ENCODE assay signal across 25 cellular contexts in the genomic region with DNA sequence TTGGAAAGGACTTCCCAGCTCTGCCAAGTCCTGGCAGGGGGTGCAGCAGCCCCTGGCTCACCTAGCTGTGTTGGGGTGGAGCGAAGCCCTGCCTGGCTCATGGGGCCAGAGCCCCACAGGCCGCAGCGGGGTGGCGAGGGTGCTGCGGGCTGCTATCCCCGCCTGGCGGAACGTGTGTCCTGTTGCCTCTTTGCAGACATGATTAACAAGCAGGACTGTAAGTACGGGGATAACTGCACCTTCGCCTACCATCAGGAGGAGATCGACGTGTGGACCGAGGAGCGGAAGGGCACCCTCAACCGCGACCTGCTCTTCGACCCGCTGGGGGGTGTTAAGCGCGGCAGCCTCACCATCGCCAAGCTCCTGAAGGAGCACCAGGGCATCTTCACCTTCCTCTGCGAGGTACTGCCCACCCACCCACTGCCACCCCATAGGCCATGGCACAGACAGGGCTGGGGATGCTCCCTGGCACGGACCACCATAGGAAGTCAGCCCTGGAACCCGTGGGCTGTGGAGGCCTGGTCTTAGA. TPM values are rescaled to one million over a fixed set of nuclear protein-coding genes. Genes with fewer than 3 reads are reported as not detected.
DNase-seq lines count a peak whose midpoint lies in the region; ATAC-seq, FAIRE-seq and TF ChIP-seq lines count a peak whose summit lies in the region.
"Had no signal": no experiment of that assay in that cellular context is flagged by ENCODE, and none has a peak within 500 bp of the region (broad histone marks: within the 10 kb centered on the region; RNA-seq: fewer than 3 reads in every experiment).

No MANE protein-coding gene starts in this region.

- no peak overlapping the region for H3K4me3 Mint-ChIP-seq in natural killer cell treated with Interleukin-12 subunit alpha and Interleukin-12 subunit beta and Interleukin-15 and Interleukin-18, amount 100 ng/mL, for 72 hours
- no peak overlapping the region for H3K4me3 Mint-ChIP-seq in natural killer cell
- H3K4me3 Mint-ChIP-seq: CD14-positive monocyte; CD8-positive, alpha-beta T cell had no signal

- TF ChIP-seq RAD21 in K562 (CRISPR knock-in tag; conservative IDR thresholded peaks at IDR 0.05 in 1 of 2, IDR thresholded peaks at IDR 0.05 in 1 of 2) = no peak

- ATAC-seq in natural killer cell treated with Interleukin-12 subunit alpha and Interleukin-12 subunit beta and Interleukin-15 and Interleukin-18, amount 100 ng/mL, for 72 hours = no peak
- ATAC-seq in natural killer cell (no peak), K562 (no peak), GM19023 (IDR thresholded peaks at IDR 0.05; ENCODE audit: unreplicated experiment) (no peak)
- ATAC-seq: CD8-positive, alpha-beta T cell; GM12878 had no signal

- H3K79me2 ChIP-seq in K562 (ENCODE audit: control insufficient read depth, insufficient read depth, low read length) = no peaks in the 10 kb centered on the region; the same call in 2 of the 3 replicates
- no peaks in the 10 kb centered on the region for H3K79me2 ChIP-seq in osteoblast (ENCODE audit: insufficient read depth, low read length)

- H3K36me3 Mint-ChIP-seq in natural killer cell treated with Interleukin-12 subunit alpha and Interleukin-12 subunit beta and Interleukin-15 and Interleukin-18, amount 100 ng/mL, for 72 hours = peaks cover 10% of the 10 kb centered on the region
- H3K36me3 Mint-ChIP-seq in natural killer cell = no peaks in the 10 kb centered on the region

- H3K4me3 ChIP-seq in K562 = no peak overlapping the region
- H3K4me3 ChIP-seq in osteoblast (ENCODE audit: insufficient read depth, low read length) = no peak overlapping the region
- H3K4me3 ChIP-seq: BLaER1, GM12878 had no signal

- DNase-seq in natural killer cell treated with Interleukin-12 subunit alpha and Interleukin-12 subunit beta and Interleukin-15 and Interleukin-18, amount 100 ng/mL, for 72 hours (ENCODE audit: low spot score) = peak; percentile 59
- DNase-seq in natural killer cell = no peak
- DNase-seq in K562 (ENCODE audit: extremely low read depth in 1 of 4, low spot score in 3 of 4) = no peak
- DNase-seq in osteoblast (ENCODE audit: insufficient read length, low spot score, missing footprints) = peak; percentile 63
- no peak for DNase-seq in activated naive CD4-positive, alpha-beta T cell (lab: John Stamatoyannopoulos, UW)
- DNase-seq: 8988T; ACHN; BE2C; C1 segment of cervical spinal cord; Caco-2; Calu3; CD4-positive, CD25-positive, alpha-beta regulatory T cell; CD8-positive, alpha-beta T cell; DND-41; EL; GDM1 had no signal

- no peaks in the 10 kb centered on the region for H4K20me1 ChIP-seq in K562 (replicated peaks; ENCODE audit: control insufficient read depth, insufficient read depth, low read length)
- H4K20me1 ChIP-seq in osteoblast (ENCODE audit: insufficient read depth, low read length) = peaks cover 9% of the 10 kb centered on the region

- no TSS peak for BruUV-seq in K562 (replicated peaks; lab: Mats Ljungman, UMichigan)

- H3K9me3 ChIP-seq in K562 (replicated peaks; ENCODE audit: control insufficient read depth, insufficient read depth, low read depth, low read length) (no peaks in the 10 kb centered on the region), osteoblast (ENCODE audit: low read depth, low read length) (no peaks in the 10 kb centered on the region)
- H3K9me3 ChIP-seq: BE2C, BLaER1, Caco-2 had no signal

- H3K4me2 ChIP-seq in K562 (ENCODE audit: insufficient read depth, low read length) (no peak overlapping the region), osteoblast (ENCODE audit: insufficient read depth, low read length) (no peak overlapping the region)
- H3K4me2 ChIP-seq: BLaER1 had no signal

- H3K27ac ChIP-seq in K562 (ENCODE audit: extremely low read depth, low read depth, low read length) (no peak overlapping the region), osteoblast (ENCODE audit: low read depth, low read length) (no peak overlapping the region)
- H3K27ac ChIP-seq: BLaER1 had no signal

- 100% methylated on average over 6 of the region's 24 CpGs for WGBS in K562 (ENCODE audit: insufficient coverage, low coverage, missing lambda C conversion rate)

- no peak for TF ChIP-seq POLR2A in K562 (conservative IDR thresholded peaks at IDR 0.05)

- no peak for FAIRE-seq in K562 (lab: Jason Lieb, UNC)
- FAIRE-seq: A204.1, D721Med, GM12878, GM12892, GM18507, GM19239 had no signal

- no peaks in the 10 kb centered on the region for H3K27me3 ChIP-seq in K562 (ENCODE audit: control insufficient read depth in 2 of 2, insufficient read depth in 2 of 2, low read length in 2 of 2)
- H3K27me3 ChIP-seq in osteoblast (ENCODE audit: insufficient read depth, low read length) = no peaks in the 10 kb centered on the region
- H3K27me3 ChIP-seq: BE2C, BLaER1 had no signal

- H3K36me3 ChIP-seq in K562 (ENCODE audit: control insufficient read depth, insufficient read depth, low read length) (peaks cover 83% of the 10 kb centered on the region; the same call in 2 of the 3 replicates), osteoblast (ENCODE audit: insufficient read depth, low read length) (peaks cover 59% of the 10 kb centered on the region)

- H2AFZ ChIP-seq in K562 (ENCODE audit: low read depth, low read length) = no peak overlapping the region
- H2AFZ ChIP-seq in osteoblast (ENCODE audit: low read length) = no peak overlapping the region

- TF ChIP-seq CTCF in natural killer cell (IDR thresholded peaks at IDR 0.05) (no peak), K562 (IDR thresholded peaks at IDR 0.05 in 2 of 3, conservative IDR thresholded peaks at IDR 0.05 in 1 of 3; ENCODE audit: insufficient read depth in 2 of 3, low read depth in 1 of 3, low read length in 3 of 3) (no peak), osteoblast (IDR thresholded peaks at IDR 0.05; ENCODE audit: extremely low read depth, low read depth, low read length) (no peak)

- CTCF ChIA-PET in K562 (lab: Yijun Ruan, JAX; ENCODE audit: low intra/inter-chr PET ratio) = no interaction called here

- no peaks in the 10 kb centered on the region for H3K27me3 Mint-ChIP-seq in natural killer cell treated with Interleukin-12 subunit alpha and Interleukin-12 subunit beta and Interleukin-15 and Interleukin-18, amount 100 ng/mL, for 72 hours
- H3K27me3 Mint-ChIP-seq in natural killer cell (ENCODE audit: low read depth in 2 of 2) = no peaks in the 10 kb centered on the region
- H3K27me3 Mint-ChIP-seq: CD4-positive, CD25-positive, alpha-beta regulatory T cell had no signal

- in situ Hi-C loops in K562 (cut with MboI) = no loop called here

- no peaks in the 10 kb centered on the region for H3K9me3 Mint-ChIP-seq in natural killer cell treated with Interleukin-12 subunit alpha and Interleukin-12 subunit beta and Interleukin-15 and Interleukin-18, amount 100 ng/mL, for 72 hours
- H3K9me3 Mint-ChIP-seq in natural killer cell = no peaks in the 10 kb centered on the region
- H3K9me3 Mint-ChIP-seq: CD4-positive, CD25-positive, alpha-beta regulatory T cell; CD8-positive, alpha-beta T cell had no signal

- H3K27ac Mint-ChIP-seq in natural killer cell treated with Interleukin-12 subunit alpha and Interleukin-12 subunit beta and Interleukin-15 and Interleukin-18, amount 100 ng/mL, for 72 hours = no peak overlapping the region
- no peak overlapping the region for H3K27ac Mint-ChIP-seq in natural killer cell
- H3K27ac Mint-ChIP-seq: CD4-positive, CD25-positive, alpha-beta regulatory T cell; CD8-positive, alpha-beta T cell had no signal

- no peaks in the 10 kb centered on the region for H3K9me1 ChIP-seq in K562 (ENCODE audit: control insufficient read depth, insufficient read depth, low read length)

- H3K4me1 Mint-ChIP-seq in natural killer cell treated with Interleukin-12 subunit alpha and Interleukin-12 subunit beta and Interleukin-15 and Interleukin-18, amount 100 ng/mL, for 72 hours (ENCODE audit: low read depth in 2 of 2) = peaks cover 0 to 9% of the 10 kb centered on the region in 2 donors
- H3K4me1 Mint-ChIP-seq in natural killer cell = no peaks in the 10 kb centered on the region
- H3K4me1 Mint-ChIP-seq: CD14-positive monocyte had no signal

- POLR2A ChIA-PET in K562 (lab: Yijun Ruan, JAX) = interaction anchor here (0.7 to 1.1 kb wide), 2 partner anchors 8 to 10 kb away, joined by 3 to 6 read pairs; no protein-coding TSS in a partner anchor

- TF ChIP-seq EP300 in K562 (IDR thresholded peaks at IDR 0.05; ENCODE audit: low read length) = no peak

- intact Hi-C loops in natural killer cell (cut with micrococcal nuclease) (no loop called here), K562 (cut with micrococcal nuclease) (no loop called here)

- H3K9ac ChIP-seq in K562 (ENCODE audit: insufficient read depth in 1 of 2, low read depth in 2 of 2, low read length in 2 of 2) = no peak overlapping the region; a peak in 1 of 4 replicates
- H3K9ac ChIP-seq: BLaER1 had no signal

- peaks cover 10 to 12% of the 10 kb centered on the region in 2 experiments; a peak in 4 of 5 replicates for H3K4me1 ChIP-seq in K562 (replicated peaks in 1 of 2; ENCODE audit: control insufficient read depth in 2 of 2, insufficient read depth in 2 of 2, low read length in 2 of 2)
- peaks cover 7% of the 10 kb centered on the region for H3K4me1 ChIP-seq in osteoblast (ENCODE audit: insufficient read depth, low read length)
- H3K4me1 ChIP-seq: BE2C, BLaER1 had no signal

RNA-seq across cellular contexts. Expression of gene TEF, which starts 35.9 kb away (rescaled TPM):
- 1 to 10 TPM; 3.8 to 4.3 TPM for total RNA-seq in natural killer cell treated with Interleukin-12 subunit alpha and Interleukin-12 subunit beta and Interleukin-15 and Interleukin-18, amount 100 ng/mL, for 72 hours
- 1 to 10 TPM; 2.7 to 5.5 (median 3.0) TPM for total RNA-seq in natural killer cell
- 1.4 and 6.6 TPM in 2 replicates for total RNA-seq in K562 (2011; cell fraction: chromatin; rRNA removed; ENCODE audit: low replicate concordance)
- total RNA-seq in K562 (2011; cell fraction: nucleolus; rRNA removed) = 2.4 and 2.8 TPM in 2 replicates
- 1.9 and 3.0 TPM in 2 replicates for total RNA-seq in K562 (2011; cell fraction: nucleoplasm; rRNA removed)
- total RNA-seq in K562 (2014; rRNA removed) = 1.2 and 2.0 TPM in 2 replicates
- 0.69 and 0.96 TPM in 2 replicates for total RNA-seq in K562 (2014; rRNA removed; fragmentation: Illumina TruSeq; extraction: Trizol)
- 0.68 and 0.76 TPM in 2 replicates for total RNA-seq in K562 (2015; rRNA removed; fragmentation: Illumina TruSeq; extraction: Trizol)
- 1.6 and 2.8 TPM in 2 replicates for total RNA-seq in K562 (2021)
- 3.1 and 3.2 TPM in 2 replicates for polyA plus RNA-seq in K562 (2011; rRNA removed)
- polyA plus RNA-seq in K562 (2011; cell fraction: cytosol; rRNA removed) = 1.4 and 4.5 TPM in 2 replicates
- polyA plus RNA-seq in K562 (2011; cell fraction: nucleus; rRNA removed) = 4.0 and 5.7 TPM in 2 replicates
- polyA plus RNA-seq in K562 (2012) = 0.30 and 0.72 TPM in 2 replicates
- polyA plus RNA-seq in K562 (2014; fragmentation: Illumina TruSeq; extraction: Trizol) = 1.8 and 2.1 TPM in 2 replicates
- under 1 TPM; 0.04 to 0.06 TPM for polyA plus RNA-seq in K562 (2014; fragmentation: Nextera tagmentation; extraction: Ambion mirVana)
- polyA plus RNA-seq in K562 (2014; rRNA removed) = 0.90 and 1.4 TPM in 2 replicates
- polyA minus RNA-seq in K562 (2011; rRNA and poly(A)+ RNA removed) = 2.7 and 4.1 TPM in 2 replicates
- 0.67 and 1.4 TPM in 2 replicates for polyA minus RNA-seq in K562 (2011; cell fraction: cytosol; rRNA and poly(A)+ RNA removed)
- 0.67 and 1.2 TPM in 2 replicates for polyA minus RNA-seq in K562 (2011; cell fraction: nucleus; rRNA and poly(A)+ RNA removed)
- 17.4 and 18.3 TPM in 2 replicates for total RNA-seq in osteoblast

RNA-seq across cellular contexts. Expression of gene ZC3H7B, which starts 44.5 kb away (rescaled TPM):
- 10 to 100 TPM; 51.2 to 68.9 TPM for total RNA-seq in natural killer cell treated with Interleukin-12 subunit alpha and Interleukin-12 subunit beta and Interleukin-15 and Interleukin-18, amount 100 ng/mL, for 72 hours
- total RNA-seq in natural killer cell = 10 to 100 TPM; 33.9 to 40.3 (median 38.3) TPM
- total RNA-seq in K562 (2011; cell fraction: chromatin; rRNA removed; ENCODE audit: low replicate concordance) = 34.7 and 75.0 TPM in 2 replicates
- 38.4 and 39.9 TPM in 2 replicates for total RNA-seq in K562 (2011; cell fraction: nucleolus; rRNA removed)
- total RNA-seq in K562 (2011; cell fraction: nucleoplasm; rRNA removed) = 35.9 and 42.2 TPM in 2 replicates
- total RNA-seq in K562 (2014; rRNA removed) = 35.2 and 41.1 TPM in 2 replicates
- total RNA-seq in K562 (2014; rRNA removed; fragmentation: Illumina TruSeq; extraction: Trizol) = 13.5 and 16.5 TPM in 2 replicates
- total RNA-seq in K562 (2015; rRNA removed; fragmentation: Illumina TruSeq; extraction: Trizol) = 25.8 and 26.8 TPM in 2 replicates
- 45.8 and 49.8 TPM in 2 replicates for total RNA-seq in K562 (2021)
- 19.0 and 25.6 TPM in 2 replicates for polyA plus RNA-seq in K562 (2011; rRNA removed)
- polyA plus RNA-seq in K562 (2011; cell fraction: cytosol; rRNA removed) = 18.6 and 31.1 TPM in 2 replicates
- 50.3 and 65.2 TPM in 2 replicates for polyA plus RNA-seq in K562 (2011; cell fraction: nucleus; rRNA removed)
- 35.9 and 39.0 TPM in 2 replicates for polyA plus RNA-seq in K562 (2012)
- 30.6 and 40.0 TPM in 2 replicates for polyA plus RNA-seq in K562 (2014; fragmentation: Illumina TruSeq; extraction: Trizol)
- polyA plus RNA-seq in K562 (2014; fragmentation: Nextera tagmentation; extraction: Ambion mirVana) = under 1 TPM; 0.07 to 0.30 TPM
- 38.6 and 39.0 TPM in 2 replicates for polyA plus RNA-seq in K562 (2014; rRNA removed)
- polyA minus RNA-seq in K562 (2011; rRNA and poly(A)+ RNA removed) = 13.3 and 17.7 TPM in 2 replicates
- polyA minus RNA-seq in K562 (2011; cell fraction: cytosol; rRNA and poly(A)+ RNA removed) = 17.8 and 25.7 TPM in 2 replicates
- polyA minus RNA-seq in K562 (2011; cell fraction: nucleus; rRNA and poly(A)+ RNA removed) = 11.4 and 14.6 TPM in 2 replicates
- total RNA-seq in osteoblast = 43.6 and 53.6 TPM in 2 replicates

RNA-seq across cellular contexts. Expression of gene RANGAP1, which starts 59.9 kb away (rescaled TPM):
- 100 to 1,000 TPM; 101 to 216 TPM for total RNA-seq in natural killer cell treated with Interleukin-12 subunit alpha and Interleukin-12 subunit beta and Interleukin-15 and Interleukin-18, amount 100 ng/mL, for 72 hours
- total RNA-seq in natural killer cell = 10 to 100 TPM; 44.0 to 54.2 (median 54.0) TPM
- total RNA-seq in K562 (2011; cell fraction: chromatin; rRNA removed; ENCODE audit: low replicate concordance) = 69.2 and 159 TPM in 2 replicates
- total RNA-seq in K562 (2011; cell fraction: nucleolus; rRNA removed) = 116 and 118 TPM in 2 replicates
- 91.3 and 92.8 TPM in 2 replicates for total RNA-seq in K562 (2011; cell fraction: nucleoplasm; rRNA removed)
- 52.1 and 68.7 TPM in 2 replicates for total RNA-seq in K562 (2014; rRNA removed)
- 21.9 and 27.5 TPM in 2 replicates for total RNA-seq in K562 (2014; rRNA removed; fragmentation: Illumina TruSeq; extraction: Trizol)
- 44.3 and 44.5 TPM in 2 replicates for total RNA-seq in K562 (2015; rRNA removed; fragmentation: Illumina TruSeq; extraction: Trizol)
- 90.2 and 104 TPM in 2 replicates for total RNA-seq in K562 (2021)
- 65.4 and 70.4 TPM in 2 replicates for polyA plus RNA-seq in K562 (2011; rRNA removed)
- 86.4 and 144 TPM in 2 replicates for polyA plus RNA-seq in K562 (2011; cell fraction: cytosol; rRNA removed)
- polyA plus RNA-seq in K562 (2011; cell fraction: nucleus; rRNA removed) = 114 and 152 TPM in 2 replicates
- polyA plus RNA-seq in K562 (2012) = 65.5 and 74.0 TPM in 2 replicates
- 50.6 and 68.4 TPM in 2 replicates for polyA plus RNA-seq in K562 (2014; fragmentation: Illumina TruSeq; extraction: Trizol)
- 1 to 10 TPM; 2.1 to 3.8 TPM for polyA plus RNA-seq in K562 (2014; fragmentation: Nextera tagmentation; extraction: Ambion mirVana)
- 74.9 and 77.1 TPM in 2 replicates for polyA plus RNA-seq in K562 (2014; rRNA removed)
- 46.9 and 80.2 TPM in 2 replicates for polyA minus RNA-seq in K562 (2011; rRNA and poly(A)+ RNA removed)
- 59.6 and 63.5 TPM in 2 replicates for polyA minus RNA-seq in K562 (2011; cell fraction: cytosol; rRNA and poly(A)+ RNA removed)
- 26.4 and 34.2 TPM in 2 replicates for polyA minus RNA-seq in K562 (2011; cell fraction: nucleus; rRNA and poly(A)+ RNA removed)
- total RNA-seq in osteoblast = 29.8 and 31.8 TPM in 2 replicates

Comparison
In these comparisons a context has a peak if more than half of its experiments do, and no peak if none do; other contexts are left out.
1. DNase-seq: peak in natural killer cell treated with Interleukin-12 subunit alpha and Interleukin-12 subunit beta and Interleukin-15 and Interleukin-18, amount 100 ng/mL, for 72 hours (single experiment) and osteoblast (single experiment); none in natural killer cell (single experiment), K562 (0 of 4) and activated naive CD4-positive, alpha-beta T cell (0 of 4).